8 cellular contexts compared by ENCODE assay signal in genomic region chr17:51166198-51166986, GRCh38. TPM values are rescaled to one million over a fixed set of nuclear protein-coding genes. Genes with fewer than 3 reads are reported as not detected.
DNase-seq lines count a peak whose midpoint lies in the region; ATAC-seq and TF ChIP-seq lines count a peak whose summit lies in the region.

Gene NME2, plus strand, starts transcription at chr17:51166411. Its CDS starts 420 bp downstream, at chr17:51166831.

- no peaks in the 10 kb centered on the region for H3K9me3 ChIP-seq in IMR-90 (ENCODE audit: control insufficient read depth, insufficient read depth, low read length)
- no peaks in the 10 kb centered on the region for H3K9me3 ChIP-seq in neural progenitor cell (ENCODE audit: low read depth)
- H3K9me3 ChIP-seq in subcutaneous abdominal adipose tissue (ENCODE audit: control insufficient read depth in 5 of 5, low read length in 5 of 5), result no peaks in the 10 kb centered on the region

- H2BK120ac ChIP-seq in IMR-90 (ENCODE audit: low read depth, low read length), result peak within 1 kb of the TSS; percentile 19; the same call in 1 of the 2 replicates

- H3K4me2 ChIP-seq in IMR-90 (ENCODE audit: low read depth, low read length), result peak within 1 kb of the TSS; percentile 94
- H3K4me2 ChIP-seq in neural progenitor cell, result peak within 1 kb of the TSS; percentile 93

- H3K27me3 ChIP-seq in IMR-90 (ENCODE audit: control insufficient read depth, insufficient read depth, low read length) (no peaks in the 10 kb centered on the region), foreskin keratinocyte (no peaks in the 10 kb centered on the region), neural progenitor cell (no peaks in the 10 kb centered on the region), subcutaneous abdominal adipose tissue (ENCODE audit: control insufficient read depth in 5 of 5, insufficient read depth in 4 of 5, low read length in 5 of 5) (no peaks in the 10 kb centered on the region)

- H4K20me1 ChIP-seq in IMR-90 (ENCODE audit: insufficient read depth, low read length) (peaks cover 19% of the 10 kb centered on the region), neural progenitor cell (ENCODE audit: low read depth) (peaks cover 15% of the 10 kb centered on the region)

- peak within 1 kb of the TSS; percentile 88 for H3K9ac ChIP-seq in IMR-90 (ENCODE audit: low read depth, low read length)
- peak within 1 kb of the TSS; percentile 0 for H3K9ac ChIP-seq in neural progenitor cell
- H3K9ac ChIP-seq in subcutaneous abdominal adipose tissue (ENCODE audit: low read length in 5 of 5), result peak within 1 kb of the TSS; percentile 85 to 96 (median 89)

- peak within 1 kb of the TSS; percentile 76 for H3K18ac ChIP-seq in IMR-90 (ENCODE audit: low read depth, low read length)

- H3K4me3 ChIP-seq in IMR-90 (ENCODE audit: insufficient read depth, low read depth, low read length) (peak within 1 kb of the TSS; percentile 87), neural progenitor cell (peak within 1 kb of the TSS; percentile 66), subcutaneous abdominal adipose tissue (ENCODE audit: low read depth in 1 of 5, low read length in 5 of 5) (peak within 1 kb of the TSS; percentile 73 to 99 (median 91))

- peak; percentile 84 for ATAC-seq in GM21528 (IDR thresholded peaks at IDR 0.05; ENCODE audit: low FRiP score, unreplicated experiment)
- peak; percentile 95 for ATAC-seq in IMR-90 (ENCODE audit: low read depth)
- ATAC-seq in foreskin keratinocyte, result peak; percentile 85

- peak within 1 kb of the TSS; percentile 99 for H2AFZ ChIP-seq in IMR-90 (replicated peaks; ENCODE audit: low read length, poor library complexity)
- peak within 1 kb of the TSS; percentile 75 for H2AFZ ChIP-seq in neural progenitor cell (replicated peaks)

- no peaks in the 10 kb centered on the region for H3K9me3 Mint-ChIP-seq in neural progenitor cell

- no peak within 1 kb of the TSS for H2BK20ac ChIP-seq in IMR-90 (ENCODE audit: low read depth, low read length)

- TF ChIP-seq POLR2A in IMR-90 (IDR thresholded peaks at IDR 0.05; ENCODE audit: low read depth, low read length) (peak; percentile 72), Raji (IDR thresholded peaks at IDR 0.05; ENCODE audit: insufficient read depth, low read depth, low read length) (peak; percentile 71)

- H3K36me3 Mint-ChIP-seq in neural progenitor cell, result peaks cover 26% of the 10 kb centered on the region

- DNase-seq in DMS79 treated with DMSO at 0.1 percent for 48 hours (lab: John Stamatoyannopoulos, UW), result peak; percentile 73
- DNase-seq in IMR-90, result peak; percentile 77
- DNase-seq in activated gamma-delta T cell treated with Interleukin-2 at 50 U/mL for 16 hours, result peak; percentile 53
- DNase-seq in foreskin keratinocyte, result peak; percentile 57 to 77
- peak; percentile 93 for DNase-seq in neural progenitor cell (ENCODE audit: low spot score)

- H2AK5ac ChIP-seq in IMR-90 (ENCODE audit: low read depth, low read length), result peak within 1 kb of the TSS; percentile 94

- peaks cover 2% of the 10 kb centered on the region for H3K27me3 Mint-ChIP-seq in neural progenitor cell (ENCODE audit: insufficient read depth, low read depth)

- H3K4me3 Mint-ChIP-seq in neural progenitor cell, result peak within 1 kb of the TSS; percentile 97

- H3K27ac ChIP-seq in IMR-90 (ENCODE audit: insufficient read depth, low read length) (peak within 1 kb of the TSS; percentile 91), foreskin keratinocyte (peak within 1 kb of the TSS; percentile 87), neural progenitor cell (no peak within 1 kb of the TSS), subcutaneous abdominal adipose tissue (ENCODE audit: low read depth, low read length) (peak within 1 kb of the TSS; percentile 89)

- H3K4ac ChIP-seq in IMR-90 (ENCODE audit: low read depth, low read length), result peak within 1 kb of the TSS; percentile 97

- H3K56ac ChIP-seq in IMR-90 (ENCODE audit: extremely low read depth, insufficient read depth, low read length), result peak within 1 kb of the TSS; percentile 82

- H3K9me1 ChIP-seq in IMR-90 (ENCODE audit: insufficient read depth, low read length), result peaks cover 11% of the 10 kb centered on the region; the same call in 1 of the 2 replicates

- H3K4me1 Mint-ChIP-seq in neural progenitor cell, result peaks cover 21% of the 10 kb centered on the region

- peak within 1 kb of the TSS; percentile 95 for H4K91ac ChIP-seq in IMR-90 (ENCODE audit: insufficient read depth, low read depth, low read length)

- in situ Hi-C loops in IMR-90 (cut with MboI; ENCODE audit: low sequenced_read_pairs), result no loop called here

- intact Hi-C loops in IMR-90 (cut with micrococcal nuclease), result loop anchor here (2.0 to 5.0 kb wide), 2 partner anchors 94 to 371 kb away; partner anchors contain the start of genes MBTD1 and UTP18

- H2BK5ac ChIP-seq in IMR-90 (ENCODE audit: low read depth, low read length, poor library complexity, severe bottlenecking), result peak within 1 kb of the TSS; percentile 95

- peak within 1 kb of the TSS; percentile 99 for H2AK9ac ChIP-seq in IMR-90 (replicated peaks; ENCODE audit: low read depth, low read length, poor library complexity)

- TF ChIP-seq CTCF in IMR-90 (conservative IDR thresholded peaks at IDR 0.05; ENCODE audit: low read depth, low read length) (no peak; the same call in 1 of the 2 replicates), foreskin keratinocyte (conservative IDR thresholded peaks at IDR 0.05) (no peak), neural progenitor cell (IDR thresholded peaks at IDR 0.05) (no peak)

- H4K8ac ChIP-seq in IMR-90 (ENCODE audit: low read depth in 2 of 2, low read length in 2 of 2), result peak within 1 kb of the TSS; percentile 95 to 100

- POLR2A ChIA-PET in IMR-90 (lab: Charles Lee; ENCODE audit: unreplicated experiment), result no interaction called here

- H2BK15ac ChIP-seq in IMR-90 (ENCODE audit: low read depth, low read length), result peak within 1 kb of the TSS; percentile 25; the same call in 2 of the 3 replicates

- H3K4me1 ChIP-seq in IMR-90 (ENCODE audit: control insufficient read depth, insufficient read depth, low read length), result peaks cover 8% of the 10 kb centered on the region; the same call in 1 of the 2 replicates
- H3K4me1 ChIP-seq in foreskin keratinocyte, result peaks cover 17% of the 10 kb centered on the region
- peaks cover 4% of the 10 kb centered on the region for H3K4me1 ChIP-seq in neural progenitor cell
- peaks cover 3 to 19% (median 18%) of the 10 kb centered on the region in 5 donors for H3K4me1 ChIP-seq in subcutaneous abdominal adipose tissue (ENCODE audit: control insufficient read depth in 5 of 5, insufficient read depth in 5 of 5, low read length in 5 of 5)

- dilution Hi-C loops in IMR-90 (cut with HindIII; ENCODE audit: low sequenced_read_pairs, unreplicated experiment), result no loop called here

- H3K36me3 ChIP-seq in IMR-90 (ENCODE audit: control insufficient read depth, insufficient read depth, low read length) (peaks cover 35% of the 10 kb centered on the region), neural progenitor cell (peaks cover 4% of the 10 kb centered on the region), subcutaneous abdominal adipose tissue (ENCODE audit: control insufficient read depth in 5 of 5, insufficient read depth in 5 of 5, low read length in 5 of 5) (peaks cover 11 to 41% (median 39%) of the 10 kb centered on the region in 5 donors)

- peak within 1 kb of the TSS; percentile 99 for H3K14ac ChIP-seq in IMR-90 (replicated peaks; ENCODE audit: low read depth, low read length)

- WGBS in IMR-90 (ENCODE audit: extremely low coverage in 2 of 2, insufficient read length in 1 of 2), 2 experiments, result 1% methylated on average over 43 of the region's 98 CpGs; no CpG with 5 or more reads in 1 of the 2 experiments

- peak within 1 kb of the TSS; percentile 97 for H3K23ac ChIP-seq in IMR-90 (ENCODE audit: low read depth, low read length)

- peaks cover 27 to 52% of the 10 kb centered on the region in 2 experiments for H3K79me1 ChIP-seq in IMR-90 (ENCODE audit: low read depth in 1 of 2, low read length in 2 of 2)

- CTCF ChIA-PET in IMR-90 (lab: Yijun Ruan, JAX), result interaction anchor here (0.5 to 1.3 kb wide), 2 partner anchors 43 to 98 kb away, joined by 3 read pairs; no protein-coding TSS in a partner anchor

- BruUV-seq in IMR-90 (replicated peaks; lab: Mats Ljungman, UMichigan), result no TSS peak

- H3K27ac Mint-ChIP-seq in neural progenitor cell, result peak within 1 kb of the TSS; percentile 84

- peaks cover 31% of the 10 kb centered on the region for H3F3A ChIP-seq in neural progenitor cell (ENCODE audit: low read depth)

- H3K79me2 ChIP-seq in neural progenitor cell (ENCODE audit: low read depth), result peaks cover 12% of the 10 kb centered on the region

- H4K5ac ChIP-seq in IMR-90 (ENCODE audit: low read depth, low read length), result peak within 1 kb of the TSS; percentile 95

- TF ChIP-seq RAD21 in IMR-90 (IDR thresholded peaks at IDR 0.05; ENCODE audit: low read length), result no peak

TF ChIP-seq in IMR-90, 13 proteins besides CTCF, POLR2A, EP300 and RAD21 (continues in another document):
- TF ChIP-seq BHLHE40 (IDR thresholded peaks at IDR 0.05; ENCODE audit: low read depth, low read length) (no peak), NFE2L2 (IDR thresholded peaks at IDR 0.05; ENCODE audit: low read depth, low read length) (no peak), MAZ (IDR thresholded peaks at IDR 0.05; ENCODE audit: borderline replicate concordance, low read depth, low read length) (peak; percentile 73; the same call in 1 of the 2 replicates), FOS (IDR thresholded peaks at IDR 0.05; ENCODE audit: low read depth, low read length) (no peak), CEBPB (IDR thresholded peaks at IDR 0.05; ENCODE audit: low read depth, low read length) (no peak), MAFK (IDR thresholded peaks at IDR 0.05; ENCODE audit: low read depth, low read length) (no peak), MXI1 (IDR thresholded peaks at IDR 0.05; ENCODE audit: borderline replicate concordance, low read depth, low read length) (peak; percentile 99), USF2 (IDR thresholded peaks at IDR 0.05; ENCODE audit: low read depth, low read length) (peak; percentile 94)

RNA-seq across cellular contexts. Expression of gene NME2, which starts in this region (rescaled TPM):
- total RNA-seq in IMR-90 (2012; rRNA removed) (824 and 863 TPM in 2 replicates), foreskin keratinocyte (1,137 TPM in 2 replicates), neural progenitor cell (ENCODE audit: low replicate concordance) (287 and 388 TPM in 2 replicates)
- polyA plus RNA-seq in IMR-90 (2012; rRNA removed) (912 and 1,059 TPM in 2 replicates), foreskin keratinocyte (1,484 and 1,519 TPM in 2 replicates)
- polyA plus RNA-seq in IMR-90 (2012; cell fraction: cytosol; rRNA removed), result 1,086 and 1,531 TPM in 2 replicates
- polyA plus RNA-seq in IMR-90 (2012; cell fraction: nucleus; rRNA removed; ENCODE audit: low replicate concordance), result 335 and 521 TPM in 2 replicates

Comparison
In these comparisons a context has a peak if more than half of its experiments do, and no peak if none do; other contexts are left out.
1. H3K9ac ChIP-seq: peak in every context shown above with its lines; median percentile 89 in subcutaneous abdominal adipose tissue; 88 in IMR-90; 0 in neural progenitor cell.